Comparison of ENCODE assay signal across 18 cellular contexts in genomic region chr4:11436084-11436483, GRCh38. TPM values are rescaled to one million over a fixed set of nuclear protein-coding genes. Genes with fewer than 3 reads are reported as not detected.
DNase-seq lines count a peak whose midpoint lies in the region; ATAC-seq lines count a peak whose summit lies in the region.
"Had no signal": no experiment of that assay in that cellular context is flagged by ENCODE, and none has a peak within 500 bp of the region (broad histone marks: within the 10 kb centered on the region; RNA-seq: fewer than 3 reads in every experiment).

No MANE protein-coding gene starts in this region.

- H3K27me3 Mint-ChIP-seq in naive B cell = no peaks in the 10 kb centered on the region
- H3K27me3 Mint-ChIP-seq in effector memory CD8-positive, alpha-beta T cell = peaks cover 12 to 13% of the 10 kb centered on the region in 2 donors

- peaks cover 0 to 3% (median 0%) of the 10 kb centered on the region in 7 donors for H3K9me3 Mint-ChIP-seq in naive B cell
- H3K9me3 Mint-ChIP-seq in effector memory CD8-positive, alpha-beta T cell = no peaks in the 10 kb centered on the region
- H3K9me3 Mint-ChIP-seq: activated naive CD8-positive, alpha-beta T cell treated with anti-CD3 and anti-CD28 coated beads, Interleukin-2, amount 50 U/mL, for 24 hours; stimulated activated naive CD8-positive, alpha-beta T cell treated with anti-CD3 and anti-CD28 coated beads, Interleukin-15, amount 100 ng/mL, for 72 hours had no signal

- peak overlapping the region; percentile 70 to 92 (median 86) for H3K4me3 Mint-ChIP-seq in naive B cell
- no peak overlapping the region for H3K4me3 Mint-ChIP-seq in effector memory CD8-positive, alpha-beta T cell
- H3K4me3 Mint-ChIP-seq: activated naive CD8-positive, alpha-beta T cell treated with anti-CD3 and anti-CD28 coated beads, Interleukin-2, amount 50 U/mL, for 24 hours; stimulated activated naive CD8-positive, alpha-beta T cell treated with anti-CD3 and anti-CD28 coated beads, Interleukin-15, amount 100 ng/mL, for 72 hours had no signal

- DNase-seq in naive B cell (no peak), NCI-H524 treated with DMSO at 0.1 percent for 48 hours (lab: John Stamatoyannopoulos, UW) (no peak), HK-2 (ENCODE audit: unreplicated experiment) (no peak)
- no peak for DNase-seq in activated CD4-positive, alpha-beta T cell treated with anti-CD3 and anti-CD28 coated beads for 48 hours
- no peak for DNase-seq in effector memory CD8-positive, alpha-beta T cell
- DNase-seq: activated CD4-positive, alpha-beta T cell treated with anti-CD3 and anti-CD28 coated beads, Interleukin-2, amount 50 U/mL, for 1 hour; activated naive CD8-positive, alpha-beta T cell treated with anti-CD3 and anti-CD28 coated beads, Interleukin-2, amount 50 U/mL, for 24 hours; activated T-cell treated with anti-CD3 and anti-CD28 coated beads, Interleukin-2, amount 50 U/mL, for 48 hours; DND-41; NCI-H1105; NCI-H226; stimulated activated naive CD8-positive, alpha-beta T cell treated with anti-CD3 and anti-CD28 coated beads, Interleukin-15, amount 100 ng/mL, for 72 hours; T-helper 9 cell; uterus had no signal

- peak overlapping the region; percentile 32 to 93 (median 76) for H3K27ac Mint-ChIP-seq in naive B cell
- H3K27ac Mint-ChIP-seq in effector memory CD8-positive, alpha-beta T cell = no peak overlapping the region
- H3K27ac Mint-ChIP-seq: activated naive CD8-positive, alpha-beta T cell treated with anti-CD3 and anti-CD28 coated beads, Interleukin-2, amount 50 U/mL, for 24 hours; stimulated activated naive CD8-positive, alpha-beta T cell treated with anti-CD3 and anti-CD28 coated beads, Interleukin-15, amount 100 ng/mL, for 72 hours had no signal

- H3K36me3 Mint-ChIP-seq in naive B cell = no peaks in the 10 kb centered on the region
- H3K36me3 Mint-ChIP-seq in effector memory CD8-positive, alpha-beta T cell (ENCODE audit: insufficient read depth) = no peaks in the 10 kb centered on the region

- ATAC-seq in GM18519 (IDR thresholded peaks at IDR 0.05; ENCODE audit: low FRiP score, unreplicated experiment) (peak; percentile 74), GM21526 (IDR thresholded peaks at IDR 0.05; ENCODE audit: low FRiP score, unreplicated experiment) (peak; percentile 78), HG03342 (IDR thresholded peaks at IDR 0.05; ENCODE audit: unreplicated experiment) (peak; percentile 54), naive B cell (ENCODE audit: low read depth in 2 of 2) (peak; percentile 69 to 75)
- no peak for ATAC-seq in effector memory CD8-positive, alpha-beta T cell (replicated peaks)
- ATAC-seq: activated naive CD8-positive, alpha-beta T cell treated with anti-CD3 and anti-CD28 coated beads, Interleukin-2, amount 50 U/mL, for 24 hours; left lobe of liver; stimulated activated naive CD8-positive, alpha-beta T cell treated with anti-CD3 and anti-CD28 coated beads, Interleukin-15, amount 100 ng/mL, for 72 hours had no signal

- peaks cover 40 to 87% (median 85%) of the 10 kb centered on the region in 3 donors for H3K4me1 Mint-ChIP-seq in naive B cell
- H3K4me1 Mint-ChIP-seq in effector memory CD8-positive, alpha-beta T cell (ENCODE audit: low read depth in 2 of 2) = peaks cover 0 to 2% of the 10 kb centered on the region in 2 donors
- H3K4me1 Mint-ChIP-seq: stimulated activated naive CD8-positive, alpha-beta T cell treated with anti-CD3 and anti-CD28 coated beads, Interleukin-15, amount 100 ng/mL, for 72 hours had no signal

RNA-seq across cellular contexts. Expression of gene HS3ST1, which starts 7.4 kb away (rescaled TPM):
- polyA plus RNA-seq in naive B cell (ENCODE audit: low read depth in 6 of 6) = 10 to 100 TPM in 5 of 6 donors, 1 to 10 TPM in 1; 5.8 to 23.9 (median 16.0) TPM

Comparison
In these comparisons a context has a peak if more than half of its experiments do, and no peak if none do; other contexts are left out.
1. H3K27ac Mint-ChIP-seq: peak in naive B cell (6 of 6); none in effector memory CD8-positive, alpha-beta T cell (0 of 2).
2. H3K4me3 Mint-ChIP-seq: peak in naive B cell (8 of 8); none in effector memory CD8-positive, alpha-beta T cell (0 of 2).